ENCODE assay signal across 8 cellular contexts in the genomic region with DNA sequence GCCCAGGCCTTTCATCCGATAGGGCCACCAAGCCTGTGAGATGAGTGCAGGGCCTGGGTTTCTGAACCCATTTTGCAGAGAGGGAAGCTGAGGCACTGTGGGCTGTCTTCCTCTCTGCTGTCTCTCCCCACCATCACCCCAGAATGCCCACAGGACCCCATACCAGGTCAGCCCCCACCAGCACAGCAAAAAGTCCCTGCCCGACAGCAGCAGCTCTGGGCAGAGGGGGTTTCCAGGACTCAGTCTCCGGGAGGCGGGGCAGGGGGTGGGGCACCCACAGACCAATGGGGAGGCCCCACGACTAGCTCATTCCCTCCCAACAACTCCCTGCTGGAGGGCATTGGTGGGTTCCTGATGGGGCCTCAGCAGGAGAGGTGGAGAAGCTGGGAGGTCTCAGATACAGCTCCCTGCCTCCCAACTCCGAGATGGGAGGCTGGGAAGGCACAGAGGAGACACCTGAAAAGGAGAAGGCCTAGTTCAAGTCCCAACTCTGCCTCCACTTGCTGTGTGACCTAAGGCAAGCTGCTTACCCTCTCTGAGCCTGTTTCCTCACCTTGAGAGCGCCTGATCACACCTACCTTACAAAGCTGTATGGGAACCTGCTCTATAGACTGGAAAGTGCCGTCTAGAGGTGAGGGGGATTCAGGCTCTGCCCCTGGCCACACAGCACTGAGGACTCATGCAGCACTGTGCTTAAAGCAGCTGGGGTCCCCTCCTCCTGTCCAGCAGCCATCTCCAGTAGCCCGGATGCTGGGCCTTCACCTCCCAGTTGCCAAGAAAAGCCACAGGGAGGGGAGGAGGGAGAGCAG. TPM values are rescaled to one million over a fixed set of nuclear protein-coding genes. Genes with fewer than 3 reads are reported as not detected.
DNase-seq lines count a peak whose midpoint lies in the region; ATAC-seq, FAIRE-seq and TF ChIP-seq lines count a peak whose summit lies in the region.

No MANE protein-coding gene starts in this region.

- no peak for TF ChIP-seq EP300 in gastroesophageal sphincter (IDR thresholded peaks at IDR 0.05)

- peak in 1 of 2 donors; percentile 18 for TF ChIP-seq POLR2A in gastroesophageal sphincter (IDR thresholded peaks at IDR 0.05)
- no peak for TF ChIP-seq POLR2A in spleen (IDR thresholded peaks at IDR 0.05)

- no peaks in the 10 kb centered on the region for H3K9me3 ChIP-seq in gastroesophageal sphincter
- no peaks in the 10 kb centered on the region for H3K9me3 ChIP-seq in spleen

- WGBS in gastroesophageal sphincter (ENCODE audit: low coverage in 1 of 2), 2 donors, result no CpG with 5 or more reads among the region's 9 CpGs
- 44 to 72% (median 58%) methylated on average over 5 to 9 of the region's 9 CpGs for WGBS in spleen, 5 donors

- intact Hi-C loops in spleen (cut with DNase I; ENCODE audit: low total_unique reads), result no loop called here

- TF ChIP-seq CTCF in gastroesophageal sphincter (IDR thresholded peaks at IDR 0.05), result no peak
- no peak for TF ChIP-seq CTCF in spleen (IDR thresholded peaks at IDR 0.05 in 8 of 11, conservative IDR thresholded peaks at IDR 0.05 in 3 of 11)

- H3K36me3 ChIP-seq in gastroesophageal sphincter (peaks cover 0 to 22% of the 10 kb centered on the region in 2 donors), spleen (peaks cover 0 to 32% (median 3%) of the 10 kb centered on the region in 6 donors)

- DNase-seq in GM18507 (ENCODE audit: extremely low spot score, insufficient read length, low read depth) (no peak), spleen (peak; percentile 88), NCI-H2029 (lab: John Stamatoyannopoulos, UW) (no peak), NCI-H1417 treated with DMSO at 0.1 percent for 48 hours (lab: John Stamatoyannopoulos, UW) (no peak)
- DNase-seq in activated CD8-positive, alpha-beta memory T cell treated with anti-CD3 and anti-CD28 coated beads for 24 hours, result peak; percentile 89

- peak overlapping the region in 1 of 2 donors; percentile 75 for H3K4me3 ChIP-seq in gastroesophageal sphincter
- peak overlapping the region in 1 of 8 donors; percentile 97 for H3K4me3 ChIP-seq in spleen

- peaks cover 0 to 86% (median 47%) of the 10 kb centered on the region in 3 donors for H3K4me1 ChIP-seq in gastroesophageal sphincter
- peaks cover 49 to 89% (median 80%) of the 10 kb centered on the region in 6 donors for H3K4me1 ChIP-seq in spleen

- H3K27me3 ChIP-seq in gastroesophageal sphincter (no peaks in the 10 kb centered on the region), spleen (replicated peaks in 1 of 7) (peaks cover 0 to 12% (median 0%) of the 10 kb centered on the region in 7 donors)

- peak overlapping the region; percentile 36 to 99 (median 96) for H3K27ac ChIP-seq in gastroesophageal sphincter
- peak overlapping the region; percentile 57 to 98 (median 95) for H3K27ac ChIP-seq in spleen

- peak; percentile 82 for FAIRE-seq in GM18507 (lab: Jason Lieb, UNC)

- ATAC-seq in gastroesophageal sphincter (peak; percentile 26), HG02981 (IDR thresholded peaks at IDR 0.05; ENCODE audit: unreplicated experiment) (no peak), HG03095 (IDR thresholded peaks at IDR 0.05; ENCODE audit: unreplicated experiment) (no peak)

RNA-seq across cellular contexts. Expression of a gene that starts 3.5 kb away (rescaled TPM):
- total RNA-seq in gastroesophageal sphincter (100 to 1,000 TPM; 102 to 223 (median 171) TPM), spleen (10 to 100 TPM; 50.9 to 99.4 (median 64.6) TPM)
- polyA plus RNA-seq in spleen, result 10 to 100 TPM; 20.2 to 62.0 (median 26.8) TPM

RNA-seq across cellular contexts. Expression of a gene that starts 51.9 kb away (rescaled TPM):
- total RNA-seq in gastroesophageal sphincter (not detected), spleen (1 to 10 TPM in 5 of 7 donors, under 1 TPM in 1, not detected in 1; 0.70 to 3.8 (median 2.2) TPM)
- polyA plus RNA-seq in spleen, result 1 to 10 TPM; 1.8 to 3.4 (median 2.3) TPM

Comparison
In these comparisons a context has a peak if more than half of its experiments do, and no peak if none do; other contexts are left out.
1. DNase-seq: peak in activated CD8-positive, alpha-beta memory T cell treated with anti-CD3 and anti-CD28 coated beads for 24 hours (single experiment) and spleen (single experiment); none in GM18507 (single experiment), NCI-H2029 (single experiment) and NCI-H1417 treated with DMSO at 0.1 percent for 48 hours (single experiment).